ENCODE assay signal across 8 cellular contexts in the genomic region with DNA sequence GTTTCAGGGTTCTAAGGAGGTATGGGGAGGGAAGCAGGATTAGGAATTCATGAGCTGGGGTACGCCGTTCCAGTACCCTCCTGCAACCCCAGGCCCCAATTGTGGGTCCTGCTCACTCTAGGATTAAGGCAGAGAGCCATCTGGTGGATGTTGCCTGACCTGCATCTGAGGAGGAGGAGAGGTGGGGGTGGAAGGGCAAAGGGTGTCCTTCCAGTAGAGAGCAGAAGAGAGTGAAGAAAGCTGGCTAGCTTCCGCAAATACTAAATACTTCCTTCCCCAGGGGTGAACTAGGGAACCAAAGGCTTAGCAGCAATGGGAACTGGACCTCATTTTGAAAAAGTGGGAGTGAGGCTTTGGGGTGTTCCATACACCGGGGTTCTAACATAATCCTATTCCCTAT. TPM values are rescaled to one million over a fixed set of nuclear protein-coding genes. Genes with fewer than 3 reads are reported as not detected.
DNase-seq lines count a peak whose midpoint lies in the region; ATAC-seq and TF ChIP-seq lines count a peak whose summit lies in the region.

No MANE protein-coding gene starts in this region.

- H3K4me1 Mint-ChIP-seq in dendritic cell treated with granulocyte-macrophage colony-stimulating factor and Interleukin-4, amounts not matched to agents 40 ng/mL and 50 ng/mL, for 4 days (ENCODE audit: low read depth): peaks cover 31% of the 10 kb centered on the region

- H3K4me1 ChIP-seq in lower lobe of right lung: peaks cover 15% of the 10 kb centered on the region

- peak overlapping the region; percentile 79 for H3K27ac Mint-ChIP-seq in dendritic cell treated with granulocyte-macrophage colony-stimulating factor and Interleukin-4, amounts not matched to agents 40 ng/mL and 50 ng/mL, for 4 days

- no peaks in the 10 kb centered on the region for H3K27me3 ChIP-seq in lower lobe of right lung (ENCODE audit: low read depth)

- no peaks in the 10 kb centered on the region for H3K9me3 Mint-ChIP-seq in dendritic cell treated with granulocyte-macrophage colony-stimulating factor and Interleukin-4, amounts not matched to agents 40 ng/mL and 50 ng/mL, for 4 days

- DNase-seq in Ammon's horn (ENCODE audit: low spot score) (peak; percentile 87), NCI-H460 (ENCODE audit: extremely low read depth, low read depth) (peak; percentile 67), lower lobe of right lung (peak; percentile 72), cortex of kidney (lab: John Stamatoyannopoulos, UW) (no peak)
- DNase-seq in activated CD4-positive, alpha-beta T cell treated with anti-CD3 and anti-CD28 coated beads, Interleukin-2, amount 50 U/mL, for 24 hours (ENCODE audit: low read depth in 1 of 2, low spot score in 1 of 2): peak; percentile 28 to 56
- peak; percentile 45 for DNase-seq in stimulated activated CD8-positive, alpha-beta memory T cell treated with anti-CD3 and anti-CD28 coated beads, Interleukin-12 subunit alpha, Interleukin-12 subunit beta, amount 100 ng/mL, for 1 hour (ENCODE audit: low read depth)

- peak; percentile 65 for ATAC-seq in GM21737 (IDR thresholded peaks at IDR 0.05; ENCODE audit: unreplicated experiment)
- peak; percentile 93 to 96 for ATAC-seq in lower lobe of right lung

- no peak overlapping the region for H3K4me3 ChIP-seq in lower lobe of right lung

- peak overlapping the region; percentile 31 for H3K27ac ChIP-seq in lower lobe of right lung

- no peaks in the 10 kb centered on the region for H3K27me3 Mint-ChIP-seq in dendritic cell treated with granulocyte-macrophage colony-stimulating factor and Interleukin-4, amounts not matched to agents 40 ng/mL and 50 ng/mL, for 4 days

- intact Hi-C loops in dendritic cell treated with granulocyte-macrophage colony-stimulating factor and Interleukin-4, amounts not matched to agents 40 ng/mL and 50 ng/mL, for 4 days (cut with micrococcal nuclease): loop anchor here (1.0 to 5.0 kb wide), 4 partner anchors 49 to 114 kb away; no protein-coding TSS in a partner anchor
- intact Hi-C loops in lower lobe of right lung (cut with DNase I): loop anchor here (5.0 kb wide), 1 partner anchor 64 kb away; no protein-coding TSS in a partner anchor

- no peak overlapping the region for H3K4me3 Mint-ChIP-seq in dendritic cell treated with granulocyte-macrophage colony-stimulating factor and Interleukin-4, amounts not matched to agents 40 ng/mL and 50 ng/mL, for 4 days

- peaks cover 77% of the 10 kb centered on the region for H3K36me3 Mint-ChIP-seq in dendritic cell treated with granulocyte-macrophage colony-stimulating factor and Interleukin-4, amounts not matched to agents 40 ng/mL and 50 ng/mL, for 4 days (ENCODE audit: low read depth)

- no peaks in the 10 kb centered on the region for H3K9me3 ChIP-seq in lower lobe of right lung

- H3K36me3 ChIP-seq in lower lobe of right lung: peaks cover 72% of the 10 kb centered on the region

- peak; percentile 89 for TF ChIP-seq CTCF in lower lobe of right lung (IDR thresholded peaks at IDR 0.05)

RNA-seq across cellular contexts. Expression of gene LRRC51, which starts 10.6 kb away (rescaled TPM):
- total RNA-seq in NCI-H460 (2014; rRNA removed; shearing (Covaris generic)): 6.7 and 7.5 TPM in 2 replicates
- 3.7 and 4.9 TPM in 2 replicates for polyA plus RNA-seq in NCI-H460 (2014; cell fraction: nucleus; rRNA removed)
- 14.8 TPM for total RNA-seq in lower lobe of right lung

RNA-seq across cellular contexts. Expression of gene NUMA1, which starts 10.9 kb away (rescaled TPM):
- total RNA-seq in NCI-H460 (2014; rRNA removed; shearing (Covaris generic)): 48.8 and 57.0 TPM in 2 replicates
- 107 and 130 TPM in 2 replicates for polyA plus RNA-seq in NCI-H460 (2014; cell fraction: nucleus; rRNA removed)
- 200 TPM for total RNA-seq in lower lobe of right lung

RNA-seq across cellular contexts. Expression of gene LAMTOR1, which starts 11.8 kb away (rescaled TPM):
- total RNA-seq in NCI-H460 (2014; rRNA removed; shearing (Covaris generic)): 49.7 and 51.6 TPM in 2 replicates
- polyA plus RNA-seq in NCI-H460 (2014; cell fraction: nucleus; rRNA removed): 45.6 and 76.8 TPM in 2 replicates
- total RNA-seq in lower lobe of right lung: 96.0 TPM

RNA-seq across cellular contexts. Expression of gene TOMT, which starts 14.4 kb away (rescaled TPM):
- not detected in 2 replicates for total RNA-seq in NCI-H460 (2014; rRNA removed; shearing (Covaris generic))
- 0.21 TPM in 1 of 2 replicates, not detected in the other for polyA plus RNA-seq in NCI-H460 (2014; cell fraction: nucleus; rRNA removed)
- total RNA-seq in lower lobe of right lung: not detected

RNA-seq across cellular contexts. Expression of gene ANAPC15, which starts 21.2 kb away (rescaled TPM):
- 30.9 and 37.6 TPM in 2 replicates for total RNA-seq in NCI-H460 (2014; rRNA removed; shearing (Covaris generic))
- 22.5 and 28.5 TPM in 2 replicates for polyA plus RNA-seq in NCI-H460 (2014; cell fraction: nucleus; rRNA removed)
- total RNA-seq in lower lobe of right lung: 22.7 TPM
